ENCODE assay signal across 1 cellular context in genomic region chr1:52164604-52165003, GRCh38.
TF ChIP-seq lines count a peak whose summit lies in the region.

No MANE protein-coding gene starts in this region.

TF ChIP-seq in IMR-90, 13 proteins besides CTCF, POLR2A, EP300 and RAD21 (continued from another document):
- TF ChIP-seq USF2 (IDR thresholded peaks at IDR 0.05; ENCODE audit: low read depth, low read length), result no peak
